27 cellular contexts compared by ENCODE assay signal in genomic region chr3:61257148-61257547, GRCh38.
"Had no signal": no experiment of that assay in that cellular context is flagged by ENCODE, and none has a peak within 500 bp of the region (broad histone marks: within the 10 kb centered on the region; RNA-seq: fewer than 3 reads in every experiment).

No MANE protein-coding gene starts in this region.

- H3K27ac ChIP-seq: neutrophil, pancreas, psoas muscle, right lobe of liver, sigmoid colon, stomach, suprapubic skin, thoracic aorta, thyroid gland, tibial nerve, upper lobe of left lung had no signal

- H3K36me3 ChIP-seq: neutrophil, pancreas, right lobe of liver, sigmoid colon, stomach, suprapubic skin, thoracic aorta, thyroid gland, tibial nerve, upper lobe of left lung had no signal

- DNase-seq: naive B cell; naive thymus-derived CD8-positive, alpha-beta T cell; nephron progenitor cell; nucleus accumbens; pancreas; posterior cingulate gyrus; psoas muscle; right cardiac atrium; right lobe of liver; sigmoid colon; small intestine; stimulated activated CD4-positive, alpha-beta T cell treated with anti-CD3 and anti-CD28 coated beads, Interleukin-15, amount 100 ng/mL, for 24 hours; stimulated activated CD4-positive, alpha-beta T cell treated with anti-CD3 and anti-CD28 coated beads, Interleukin-2, amount 100 ng/mL, for 24 hours; stimulated activated CD4-positive, alpha-beta T cell treated with anti-CD3 and anti-CD28 coated beads, Interleukin-2, amount 100 ng/mL, for 48 hours; stimulated activated CD4-positive, alpha-beta T cell treated with anti-CD3 and anti-CD28 coated beads, Interleukin-4, amount 100 ng/mL, for 24 hours; stimulated activated naive B cell treated with anti-CD40 and anti-IgM and Interleukin-4, amounts not matched to agents 10 μg/mL and 1 μg/mL and 100 μg/mL, for 72 hours; stimulated activated naive CD4-positive, alpha-beta T cell treated with Interleukin-2 at 50 U/mL for 16 hours; stomach; thyroid gland; trophoblast cell; upper lobe of left lung had no signal

- H3K4me3 ChIP-seq: pancreas, psoas muscle, right lobe of liver, sigmoid colon, stomach, suprapubic skin, thoracic aorta, thyroid gland, tibial nerve, upper lobe of left lung had no signal

- H3K4me1 ChIP-seq: right lobe of liver had no signal

- H3K9me3 ChIP-seq: neutrophil, pancreas, psoas muscle, right lobe of liver, suprapubic skin, thoracic aorta, thyroid gland, upper lobe of left lung had no signal

- H3K27me3 ChIP-seq: neutrophil, pancreas, right lobe of liver, sigmoid colon, stomach, suprapubic skin, thyroid gland, tibial nerve, upper lobe of left lung had no signal

- ATAC-seq: naive thymus-derived CD8-positive, alpha-beta T cell; natural killer cell treated with Interleukin-12 subunit alpha and Interleukin-12 subunit beta and Interleukin-15 and Interleukin-18, amount 100 ng/mL, for 72 hours; pancreas; psoas muscle; right cardiac atrium; right lobe of liver; stimulated activated effector memory CD8-positive, alpha-beta T cell treated with anti-CD3 and anti-CD28 coated beads, Interleukin-12 subunit alpha, Interleukin-12 subunit beta, amount 100 ng/mL, for 72 hours; stimulated activated naive B cell treated with anti-CD40 and anti-IgM and Interleukin-4, amounts not matched to agents 10 μg/mL and 1 μg/mL and 100 μg/mL, for 72 hours had no signal
